ENCODE assay signal across 8 cellular contexts in the genomic region with DNA sequence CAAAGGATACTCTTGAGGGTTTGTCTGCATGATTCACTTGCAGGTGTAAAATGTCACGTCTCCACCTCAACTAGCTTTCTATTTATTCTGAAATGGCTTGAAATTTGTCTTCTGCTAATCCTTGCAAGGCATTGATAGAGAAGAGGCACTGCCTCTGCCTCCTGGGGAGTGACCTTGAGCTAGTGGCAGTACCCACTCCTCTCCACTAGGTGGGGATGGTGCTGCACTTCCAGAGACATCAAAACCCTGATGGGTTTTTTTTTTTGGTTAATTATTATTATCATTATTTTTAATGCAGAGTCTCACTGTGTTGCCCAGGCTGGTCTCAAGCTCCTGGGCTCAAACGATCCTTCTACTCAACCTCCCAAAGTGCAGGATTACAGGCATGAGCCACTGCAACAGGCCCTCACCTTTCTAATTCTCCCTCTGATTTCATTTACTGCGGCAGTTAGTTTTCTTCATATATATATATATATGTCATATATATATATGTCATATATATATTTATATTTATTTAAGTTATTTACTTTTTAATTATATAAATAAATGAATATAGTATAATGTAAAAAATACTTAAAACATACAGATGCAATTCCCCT.
A peak's percentile ranks its signal among the peaks of the same experiment; 100 is the strongest.
DNase-seq lines count a peak whose midpoint lies in the region; ATAC-seq and TF ChIP-seq lines count a peak whose summit lies in the region.

No MANE protein-coding gene starts in this region.

- TF ChIP-seq CTCF in RWPE1 (conservative IDR thresholded peaks at IDR 0.05; ENCODE audit: low read depth) = peak; percentile 86
- TF ChIP-seq CTCF in progenitor cell of endocrine pancreas (IDR thresholded peaks at IDR 0.05; ENCODE audit: unreplicated experiment) = peak; percentile 93

- H3K27ac ChIP-seq in RWPE1 = no peak overlapping the region

- H3K27ac Mint-ChIP-seq in progenitor cell of endocrine pancreas = no peak overlapping the region

- H3K36me3 Mint-ChIP-seq in progenitor cell of endocrine pancreas (ENCODE audit: insufficient read depth) = no peaks in the 10 kb centered on the region

- POLR2A ChIA-PET in RWPE1 (lab: Yijun Ruan, JAX; ENCODE audit: low non-redundant PET) = interaction anchor here (0.6 kb wide), 1 partner anchor 124 kb away, joined by 7 read pairs; no protein-coding TSS in a partner anchor

- ATAC-seq in HG03196 (IDR thresholded peaks at IDR 0.05; ENCODE audit: unreplicated experiment) = peak; percentile 59

- DNase-seq in activated gamma-delta T cell treated with Interleukin-2 at 50 U/mL for 16 hours (peak; percentile 51), activated gamma-delta T cell (lab: John Stamatoyannopoulos, UW) (no peak), RWPE1 (ENCODE audit: low spot score) (peak; percentile 60), globus pallidus (ENCODE audit: low spot score) (peak; percentile 49), progenitor cell of endocrine pancreas (ENCODE audit: low spot score, unreplicated experiment) (peak; percentile 59), DMS79 (lab: John Stamatoyannopoulos, UW) (no peak)
- peak; percentile 31 for DNase-seq in activated gamma-delta T cell treated with anti-CD3 and anti-CD28 coated beads, Interleukin-2, amount 50 U/mL, for 16 hours (ENCODE audit: low read depth)

- CTCF ChIA-PET in RWPE1 (lab: Yijun Ruan, JAX) = interaction anchor here (0.5 to 1.2 kb wide), 8 partner anchors 13 to 584 kb away, joined by 3 to 9 read pairs (median 3); no protein-coding TSS in a partner anchor

- H3K9me3 Mint-ChIP-seq in progenitor cell of endocrine pancreas (ENCODE audit: low read depth) = peaks cover 2% of the 10 kb centered on the region

- no peak overlapping the region for H3K4me3 Mint-ChIP-seq in progenitor cell of endocrine pancreas (ENCODE audit: low read depth)

- no peaks in the 10 kb centered on the region for H3K27me3 Mint-ChIP-seq in progenitor cell of endocrine pancreas

- no peaks in the 10 kb centered on the region for H3K4me1 Mint-ChIP-seq in progenitor cell of endocrine pancreas (ENCODE audit: low read depth)

Comparison
In these comparisons a context has a peak if more than half of its experiments do, and no peak if none do; other contexts are left out.
1. DNase-seq: peak in activated gamma-delta T cell treated with Interleukin-2 at 50 U/mL for 16 hours (single experiment), RWPE1 (single experiment), activated gamma-delta T cell treated with anti-CD3 and anti-CD28 coated beads, Interleukin-2, amount 50 U/mL, for 16 hours (single experiment), globus pallidus (single experiment) and progenitor cell of endocrine pancreas (single experiment); none in activated gamma-delta T cell (single experiment) and DMS79 (single experiment).